Comparison of ENCODE assay signal across 24 cellular contexts in genomic region chr16:59053911-59054310, GRCh38.
"Had no signal": no experiment of that assay in that cellular context is flagged by ENCODE, and none has a peak within 500 bp of the region (broad histone marks: within the 10 kb centered on the region; RNA-seq: fewer than 3 reads in every experiment).

No MANE protein-coding gene starts in this region.

- DNase-seq: cortex of kidney; effector memory CD8-positive, alpha-beta T cell; foreskin fibroblast; glutamatergic neuron; heart right ventricle; hippocampal formation; left cardiac atrium; left lung; mesendoderm; midbrain; naive thymus-derived CD4-positive, alpha-beta T cell; right cardiac atrium; spleen; stimulated activated CD4-positive, alpha-beta T cell treated with anti-CD3 and anti-CD28 coated beads, Interleukin-4, amount 100 ng/mL, for 4 hours; stimulated activated naive CD8-positive, alpha-beta T cell treated with anti-CD3 and anti-CD28 coated beads, Interleukin-15, Interleukin-2, amounts not matched to agents 100 U/mL and 50 U/mL, for 24 hours; substantia nigra; testis; tibial artery; upper lobe of left lung; uterus had no signal

- H3K27me3 ChIP-seq: heart right ventricle, left lung, neural progenitor cell, spleen, testis, tibial artery, upper lobe of left lung, uterus had no signal

- H3K4me3 ChIP-seq: heart right ventricle, left lung, neural progenitor cell, prostate gland, skin epidermis, spleen, testis, tibial artery, upper lobe of left lung, uterus had no signal

- H2AFZ ChIP-seq: neural progenitor cell had no signal

- H3K4me1 ChIP-seq: left lung, neural progenitor cell, prostate gland, spleen, tibial artery, upper lobe of left lung, uterus had no signal

- ATAC-seq: effector memory CD8-positive, alpha-beta T cell; heart right ventricle; left cardiac atrium; left lung; naive thymus-derived CD4-positive, alpha-beta T cell; right cardiac atrium; stimulated activated memory B cell treated with anti-CD40 and anti-IgM and Interleukin-4, amounts not matched to agents 10 μg/mL and 1 μg/mL and 100 μg/mL, for 72 hours; stimulated activated naive CD8-positive, alpha-beta T cell treated with anti-CD3 and anti-CD28 coated beads, Interleukin-15, Interleukin-2, amounts not matched to agents 100 U/mL and 50 U/mL, for 24 hours had no signal

- H3K27ac ChIP-seq: heart right ventricle, left lung, neural progenitor cell, prostate gland, skin epidermis, tibial artery, upper lobe of left lung, uterus had no signal

- H3K9me3 ChIP-seq: heart right ventricle, left lung, prostate gland, spleen, testis, tibial artery, upper lobe of left lung, uterus had no signal

- H3K4me2 ChIP-seq: neural progenitor cell had no signal

- H3K36me3 ChIP-seq: heart right ventricle, left lung, neural progenitor cell, prostate gland, spleen, tibial artery, upper lobe of left lung, uterus had no signal
